ENCODE assay signal across 20 cellular contexts in genomic region chr20:3904224-3904623, GRCh38.
"Had no signal": no experiment of that assay in that cellular context is flagged by ENCODE, and none has a peak within 500 bp of the region (broad histone marks: within the 10 kb centered on the region; RNA-seq: fewer than 3 reads in every experiment).

No MANE protein-coding gene starts in this region.

- H3K9me3 ChIP-seq: left lung, SK-N-SH, stomach, tibial artery, vagina had no signal

- H3K4me3 Mint-ChIP-seq: activated naive CD4-positive, alpha-beta T cell treated with anti-CD3 and anti-CD28 coated beads, Interleukin-2, amount 50 U/mL, for 24 hours; natural killer cell had no signal

- H3K27me3 Mint-ChIP-seq: activated naive CD4-positive, alpha-beta T cell treated with anti-CD3 and anti-CD28 coated beads, Interleukin-2, amount 50 U/mL, for 24 hours had no signal

- H3K27ac ChIP-seq: stomach, vagina had no signal

- H3K4me2 ChIP-seq: SK-N-SH had no signal

- ATAC-seq: left lung, natural killer cell had no signal

- H3K36me3 Mint-ChIP-seq: natural killer cell had no signal

- H3K4me3 ChIP-seq: left lung, stomach, tibial artery, vagina had no signal

- H3K27me3 ChIP-seq: left lung, stomach, tibial artery, vagina had no signal

- DNase-seq: activated CD4-positive, alpha-beta T cell treated with anti-CD3 and anti-CD28 coated beads, Interleukin-2, amount 50 U/mL, for 48 hours; activated CD4-positive, CD25-positive, alpha-beta regulatory T cell treated with anti-CD3 and anti-CD28 coated beads, Interleukin-2, amount 50 U/mL, for 72 hours; activated CD8-positive, alpha-beta memory T cell treated with anti-CD3 and anti-CD28 coated beads, Interleukin-2, amount 50 U/mL, for 48 hours; amygdala; effector CD4-positive, alpha-beta T cell; foreskin melanocyte; islet precursor cell; left lung; natural killer cell; nucleus accumbens; SK-N-SH; stimulated activated CD4-positive, alpha-beta T cell treated with anti-CD3 and anti-CD28 coated beads, Interleukin-12 subunit alpha, Interleukin-12 subunit beta, amount 100 ng/mL, for 4 hours; stimulated activated CD4-positive, alpha-beta T cell treated with anti-CD3 and anti-CD28 coated beads, Interleukin-2, amount 100 ng/mL, for 48 hours; stimulated activated CD8-positive, alpha-beta memory T cell treated with anti-CD3 and anti-CD28 coated beads, Interleukin-4, amount 100 ng/mL, for 48 hours; stomach; T-helper 2 cell had no signal

- H3K9me3 Mint-ChIP-seq: activated naive CD4-positive, alpha-beta T cell treated with anti-CD3 and anti-CD28 coated beads, Interleukin-2, amount 50 U/mL, for 24 hours; activated T-helper 2 cell treated with anti-CD3 and anti-CD28 coated beads, Interferon-gamma antibody, Interleukin-2, Interleukin-4, amounts not matched to agents 10 μg/mL and 5 μg/mL and 100 μg/mL, durations not matched to agents 14 hours and 24 hours and 36 hours; natural killer cell had no signal

- H3K9ac ChIP-seq: SK-N-SH had no signal
